In the genomic region with DNA sequence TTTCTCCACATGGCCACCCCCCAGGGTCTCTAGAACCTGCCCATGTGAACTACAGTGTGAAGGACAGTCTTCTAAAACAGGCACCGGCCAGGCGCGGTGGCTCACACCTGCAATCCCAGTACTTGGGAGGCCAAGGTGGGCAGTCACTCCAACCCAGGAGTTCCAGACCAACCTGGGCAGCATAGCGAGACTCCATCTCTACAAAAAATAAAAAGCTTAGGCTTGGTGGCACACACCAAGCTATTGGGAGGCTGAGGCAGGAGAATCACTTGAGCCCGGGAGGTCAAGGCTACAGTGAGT, we compare ENCODE assay signal across 20 cellular contexts. TPM values are rescaled to one million over a fixed set of nuclear protein-coding genes. Genes with fewer than 3 reads are reported as not detected.
DNase-seq lines count a peak whose midpoint lies in the region; ATAC-seq lines count a peak whose summit lies in the region.
"Had no signal": no experiment of that assay in that cellular context is flagged by ENCODE, and none has a peak within 500 bp of the region (broad histone marks: within the 10 kb centered on the region; RNA-seq: fewer than 3 reads in every experiment).

No MANE protein-coding gene starts in this region.

- no peak overlapping the region for H3K4me3 ChIP-seq in right cardiac atrium (ENCODE audit: low read length)
- H3K4me3 ChIP-seq: breast epithelium, left lung, thyroid gland had no signal

- peaks cover 9% of the 10 kb centered on the region for H3K36me3 Mint-ChIP-seq in activated CD8-positive, alpha-beta memory T cell treated with anti-CD3 and anti-CD28 coated beads, Interleukin-2, amount 10 ng/mL, durations not matched to agents 7 days and 5 days
- H3K36me3 Mint-ChIP-seq in T-helper 17 cell (ENCODE audit: low read depth) = no peaks in the 10 kb centered on the region
- H3K36me3 Mint-ChIP-seq in stimulated activated naive B cell treated with anti-CD40 and anti-IgM and Interleukin-4, amounts not matched to agents 10 μg/mL and 1 μg/mL and 100 μg/mL, for 72 hours = peaks cover 7 to 18% of the 10 kb centered on the region in 2 donors

- no peaks in the 10 kb centered on the region for H3K27me3 Mint-ChIP-seq in activated CD8-positive, alpha-beta memory T cell treated with anti-CD3 and anti-CD28 coated beads, Interleukin-2, amount 10 ng/mL, durations not matched to agents 7 days and 5 days
- H3K27me3 Mint-ChIP-seq in T-helper 17 cell = no peaks in the 10 kb centered on the region
- H3K27me3 Mint-ChIP-seq in stimulated activated naive B cell treated with anti-CD40 and anti-IgM and Interleukin-4, amounts not matched to agents 10 μg/mL and 1 μg/mL and 100 μg/mL, for 72 hours = no peaks in the 10 kb centered on the region

- H3K27ac Mint-ChIP-seq in activated CD8-positive, alpha-beta memory T cell treated with anti-CD3 and anti-CD28 coated beads, Interleukin-2, amount 10 ng/mL, durations not matched to agents 7 days and 5 days = peak overlapping the region; percentile 93
- H3K27ac Mint-ChIP-seq in T-helper 17 cell = peak overlapping the region; percentile 92
- peak overlapping the region; percentile 95 for H3K27ac Mint-ChIP-seq in stimulated activated naive B cell treated with anti-CD40 and anti-IgM and Interleukin-4, amounts not matched to agents 10 μg/mL and 1 μg/mL and 100 μg/mL, for 72 hours
- H3K27ac Mint-ChIP-seq: endodermal cell had no signal

- no peaks in the 10 kb centered on the region for H3K27me3 ChIP-seq in right cardiac atrium (ENCODE audit: control insufficient read depth, insufficient read depth)
- H3K27me3 ChIP-seq: breast epithelium, left lung, thyroid gland had no signal

- WGBS in right cardiac atrium = 99% methylated on average over 5 of the region's 5 CpGs

- H3K27ac ChIP-seq in right cardiac atrium (ENCODE audit: low read length) = peak overlapping the region; percentile 78

- H3K9me3 ChIP-seq in T-helper 17 cell (ENCODE audit: control insufficient read depth, low read length, poor library complexity, severe bottlenecking) (no peaks in the 10 kb centered on the region), right cardiac atrium (ENCODE audit: control insufficient read depth, low read length) (no peaks in the 10 kb centered on the region)
- H3K9me3 ChIP-seq: breast epithelium, left lung, thyroid gland had no signal

- no peak for ATAC-seq in activated CD8-positive, alpha-beta memory T cell treated with anti-CD3 and anti-CD28 coated beads, Interleukin-2, amount 10 ng/mL, durations not matched to agents 7 days and 5 days
- no peak for ATAC-seq in T-helper 17 cell
- no peak for ATAC-seq in right cardiac atrium
- no peak for ATAC-seq in stimulated activated naive B cell treated with anti-CD40 and anti-IgM and Interleukin-4, amounts not matched to agents 10 μg/mL and 1 μg/mL and 100 μg/mL, for 72 hours (replicated peaks)
- ATAC-seq: left lung had no signal

- CTCF ChIA-PET in activated CD8-positive, alpha-beta memory T cell treated with anti-CD3 and anti-CD28 coated beads, Interleukin-2, amount 10 ng/mL, durations not matched to agents 7 days and 5 days (lab: Charles Lee) = interaction anchor here (0.8 kb wide), 1 partner anchor 14 kb away, joined by 3 read pairs; the partner anchor contains the start of gene ACSS1

- intact Hi-C loops in right cardiac atrium (cut with DNase I) = no loop called here

- H3K9me3 Mint-ChIP-seq in activated CD8-positive, alpha-beta memory T cell treated with anti-CD3 and anti-CD28 coated beads, Interleukin-2, amount 10 ng/mL, durations not matched to agents 7 days and 5 days (ENCODE audit: low read depth) = no peaks in the 10 kb centered on the region
- no peaks in the 10 kb centered on the region for H3K9me3 Mint-ChIP-seq in stimulated activated naive B cell treated with anti-CD40 and anti-IgM and Interleukin-4, amounts not matched to agents 10 μg/mL and 1 μg/mL and 100 μg/mL, for 72 hours
- H3K9me3 Mint-ChIP-seq: endodermal cell had no signal

- H3K4me3 Mint-ChIP-seq in activated CD8-positive, alpha-beta memory T cell treated with anti-CD3 and anti-CD28 coated beads, Interleukin-2, amount 10 ng/mL, durations not matched to agents 7 days and 5 days = no peak overlapping the region
- H3K4me3 Mint-ChIP-seq in T-helper 17 cell = peak overlapping the region; percentile 57
- no peak overlapping the region for H3K4me3 Mint-ChIP-seq in stimulated activated naive B cell treated with anti-CD40 and anti-IgM and Interleukin-4, amounts not matched to agents 10 μg/mL and 1 μg/mL and 100 μg/mL, for 72 hours
- H3K4me3 Mint-ChIP-seq: endodermal cell had no signal

- no peak for DNase-seq in activated CD8-positive, alpha-beta memory T cell treated with anti-CD3 and anti-CD28 coated beads, Interleukin-2, amount 10 ng/mL, durations not matched to agents 7 days and 5 days
- no peak for DNase-seq in activated CD8-positive, alpha-beta memory T cell treated with anti-CD3 and anti-CD28 coated beads, Interleukin-2, amount 50 U/mL, for 4 hours
- no peak for DNase-seq in T-helper 17 cell
- DNase-seq in right cardiac atrium = no peak
- DNase-seq in stimulated activated naive B cell treated with anti-CD40 and anti-IgM and Interleukin-4, amounts not matched to agents 10 μg/mL and 1 μg/mL and 100 μg/mL, for 72 hours = no peak
- DNase-seq in AG08396 (ENCODE audit: low spot score) = no peak
- DNase-seq in cerebellar cortex (ENCODE audit: low spot score) = no peak
- DNase-seq in SKM-1 treated with dmso at 0.1 percent for 144 hours (lab: John Stamatoyannopoulos, UW; ENCODE audit: unreplicated experiment) = no peak
- DNase-seq: activated CD4-positive, alpha-beta T cell treated with anti-CD3 and anti-CD28 coated beads, Interleukin-2, amount 50 U/mL, for 48 hours; activated gamma-delta T cell treated with Interleukin-2 at 50 U/mL for 16 hours; EL; endodermal cell; Kasumi-1; NCI-H2227 treated with DMSO at 0.1 percent for 48 hours; SHP77; T-helper 9 cell had no signal

- peaks cover 46% of the 10 kb centered on the region for H3K4me1 ChIP-seq in right cardiac atrium (ENCODE audit: control insufficient read depth, insufficient read depth, low read length)

- peaks cover 31% of the 10 kb centered on the region for H3K4me1 Mint-ChIP-seq in activated CD8-positive, alpha-beta memory T cell treated with anti-CD3 and anti-CD28 coated beads, Interleukin-2, amount 10 ng/mL, durations not matched to agents 7 days and 5 days
- peaks cover 17% of the 10 kb centered on the region for H3K4me1 Mint-ChIP-seq in T-helper 17 cell
- peaks cover 33 to 62% of the 10 kb centered on the region in 2 donors for H3K4me1 Mint-ChIP-seq in stimulated activated naive B cell treated with anti-CD40 and anti-IgM and Interleukin-4, amounts not matched to agents 10 μg/mL and 1 μg/mL and 100 μg/mL, for 72 hours
- H3K4me1 Mint-ChIP-seq: endodermal cell had no signal

RNA-seq across cellular contexts. Expression of gene ACSS1, which starts 13.7 kb away (rescaled TPM):
- total RNA-seq in activated CD8-positive, alpha-beta memory T cell treated with anti-CD3 and anti-CD28 coated beads, Interleukin-2, amount 10 ng/mL, durations not matched to agents 7 days and 5 days = 10 to 100 TPM; 44.4 TPM
- total RNA-seq in T-helper 17 cell (10 to 100 TPM; 33.1 to 34.0 TPM), right cardiac atrium (10 to 100 TPM; 14.8 to 61.8 (median 40.7) TPM)
- polyA plus RNA-seq in right cardiac atrium = 29.3 TPM

RNA-seq across cellular contexts. Expression of gene VSX1, which starts 37.7 kb away (rescaled TPM):
- total RNA-seq in activated CD8-positive, alpha-beta memory T cell treated with anti-CD3 and anti-CD28 coated beads, Interleukin-2, amount 10 ng/mL, durations not matched to agents 7 days and 5 days = not detected
- total RNA-seq in T-helper 17 cell = not detected
- under 1 TPM in 1 of 4 donors, not detected in 3; 0.44 TPM for total RNA-seq in right cardiac atrium
- polyA plus RNA-seq in right cardiac atrium = 0.27 TPM
- total RNA-seq: endodermal cell, left lung, pulmonary artery endothelial cell, thyroid gland had no signal

RNA-seq across cellular contexts. Expression of gene APMAP, which starts 51.7 kb away (rescaled TPM):
- total RNA-seq in activated CD8-positive, alpha-beta memory T cell treated with anti-CD3 and anti-CD28 coated beads, Interleukin-2, amount 10 ng/mL, durations not matched to agents 7 days and 5 days = 10 to 100 TPM; 47.5 to 56.0 TPM
- total RNA-seq in T-helper 17 cell = 10 to 100 TPM; 24.6 to 26.2 TPM
- 10 to 100 TPM; 32.8 to 35.1 (median 34.8) TPM for total RNA-seq in right cardiac atrium
- 28.0 TPM for polyA plus RNA-seq in right cardiac atrium
